Comparison of ENCODE assay signal across 34 cellular contexts in genomic region chr3:169082634-169083033, GRCh38.
"Had no signal": no experiment of that assay in that cellular context is flagged by ENCODE, and none has a peak within 500 bp of the region (broad histone marks: within the 10 kb centered on the region; RNA-seq: fewer than 3 reads in every experiment).

No MANE protein-coding gene starts in this region.

- FAIRE-seq: TTC549 had no signal

- H3K27me3 Mint-ChIP-seq: activated B cell treated with CpG ODN at 0.5 μM for 24 hours; activated CD4-positive, alpha-beta memory T cell treated with anti-CD3 and anti-CD28 coated beads for 36 hours; activated CD4-positive, alpha-beta T cell treated with anti-CD3 and anti-CD28 coated beads, Interleukin-2, amount 10 ng/mL, durations not matched to agents 24 days and 14 days; activated CD8-positive, alpha-beta T cell treated with anti-CD3 and anti-CD28 coated beads for 36 hours; activated naive CD8-positive, alpha-beta T cell treated with anti-CD3 and anti-CD28 coated beads for 36 hours; activated T-helper 17 cell treated with anti-CD3 and anti-CD28 coated beads, Interleukin-2, amount 50 U/mL, for 72 hours; brain had no signal

- H3K36me3 Mint-ChIP-seq: activated CD4-positive, alpha-beta memory T cell treated with anti-CD3 and anti-CD28 coated beads for 36 hours; activated naive CD4-positive, alpha-beta T cell treated with anti-CD3 and anti-CD28 coated beads, Interleukin-2, amount 50 U/mL, for 72 hours; activated naive CD8-positive, alpha-beta T cell treated with anti-CD3 and anti-CD28 coated beads for 36 hours; brain had no signal

- H3K27me3 ChIP-seq: ascending aorta had no signal

- ATAC-seq: activated CD8-positive, alpha-beta T cell treated with anti-CD3 and anti-CD28 coated beads for 36 hours; activated naive CD4-positive, alpha-beta T cell treated with anti-CD3 and anti-CD28 coated beads, Interleukin-2, amount 50 U/mL, for 72 hours; activated T-cell treated with anti-CD3 and anti-CD28 coated beads, Interleukin-2, amount 50 U/mL, for 4 hours; activated T-cell treated with anti-CD3 and anti-CD28 coated beads, Interleukin-2, amount 50 U/mL, for 72 hours; activated T-helper 17 cell treated with anti-CD3 and anti-CD28 coated beads, Interleukin-2, amount 50 U/mL, for 72 hours had no signal

- H3K9me3 ChIP-seq: ascending aorta had no signal

- H3K4me1 ChIP-seq: ascending aorta had no signal

- DNase-seq: activated B cell treated with CpG ODN at 0.5 μM for 24 hours; activated CD4-positive, alpha-beta memory T cell treated with anti-CD3 and anti-CD28 coated beads for 36 hours; activated CD4-positive, alpha-beta T cell treated with anti-CD3 and anti-CD28 coated beads for 4 hours; activated CD4-positive, alpha-beta T cell treated with anti-CD3 and anti-CD28 coated beads, Interleukin-2, amount 10 ng/mL, durations not matched to agents 24 days and 14 days; activated CD4-positive, alpha-beta T cell treated with anti-CD3 and anti-CD28 coated beads, Interleukin-2, amount 50 U/mL, for 1 hour; activated CD4-positive, alpha-beta T cell treated with anti-CD3 and anti-CD28 coated beads, Interleukin-2, amount 50 U/mL, for 4 hours; activated CD4-positive, CD25-positive, alpha-beta regulatory T cell treated with anti-CD3 and anti-CD28 coated beads, Interleukin-2, amount 50 U/mL, for 72 hours; activated CD8-positive, alpha-beta memory T cell treated with anti-CD3 and anti-CD28 coated beads, Interleukin-2, amount 50 U/mL, for 4 hours; activated CD8-positive, alpha-beta T cell treated with anti-CD3 and anti-CD28 coated beads for 36 hours; activated effector memory CD4-positive, alpha-beta T cell treated with anti-CD3 and anti-CD28 coated beads, Interleukin-2, amount 50 U/mL, for 16 hours; activated gamma-delta T cell treated with Interleukin-2 at 50 U/mL for 16 hours; activated naive CD4-positive, alpha-beta T cell; activated naive CD4-positive, alpha-beta T cell treated with anti-CD3 and anti-CD28 coated beads for 36 hours; activated naive CD4-positive, alpha-beta T cell treated with anti-CD3 and anti-CD28 coated beads, Interleukin-2, amount 50 U/mL, for 16 hours; activated naive CD8-positive, alpha-beta T cell treated with anti-CD3 and anti-CD28 coated beads for 36 hours; activated T-cell treated with anti-CD3 and anti-CD28 coated beads for 4 hours; activated T-cell treated with anti-CD3 and anti-CD28 coated beads, Interleukin-2, amount 50 U/mL, for 1 hour; activated T-cell treated with anti-CD3 and anti-CD28 coated beads, Interleukin-2, amount 50 U/mL, for 4 hours; activated T-cell treated with anti-CD3 and anti-CD28 coated beads, Interleukin-2, amount 50 U/mL, for 72 hours; amygdala; anterior cingulate cortex; central memory CD4-positive, alpha-beta T cell; T-helper 1 cell; T-helper 2 cell; T-helper 9 cell had no signal

- H3K27ac ChIP-seq: ascending aorta, VCaP had no signal

- H3K4me1 Mint-ChIP-seq: activated B cell treated with CpG ODN at 0.5 μM for 24 hours; activated CD4-positive, alpha-beta T cell treated with anti-CD3 and anti-CD28 coated beads, Interleukin-2, amount 10 ng/mL, durations not matched to agents 24 days and 14 days; activated naive CD8-positive, alpha-beta T cell treated with anti-CD3 and anti-CD28 coated beads for 36 hours; activated T-helper 17 cell treated with anti-CD3 and anti-CD28 coated beads, Interleukin-2, amount 50 U/mL, for 72 hours; brain had no signal

- H3K9me3 Mint-ChIP-seq: activated B cell treated with CpG ODN at 0.5 μM for 24 hours; activated CD4-positive, alpha-beta memory T cell treated with anti-CD3 and anti-CD28 coated beads for 36 hours; activated CD4-positive, alpha-beta T cell treated with anti-CD3 and anti-CD28 coated beads, Interleukin-2, amount 10 ng/mL, durations not matched to agents 24 days and 14 days; activated CD8-positive, alpha-beta T cell treated with anti-CD3 and anti-CD28 coated beads for 36 hours; activated naive CD4-positive, alpha-beta T cell treated with anti-CD3 and anti-CD28 coated beads for 36 hours; activated naive CD4-positive, alpha-beta T cell treated with anti-CD3 and anti-CD28 coated beads, Interleukin-2, amount 50 U/mL, for 72 hours; activated naive CD8-positive, alpha-beta T cell treated with anti-CD3 and anti-CD28 coated beads for 36 hours; activated T-cell treated with anti-CD3 and anti-CD28 coated beads, Interleukin-2, amount 50 U/mL, for 4 hours; activated T-helper 1 cell treated with anti-CD3 and anti-CD28 coated beads, Interleukin-12 subunit alpha, Interleukin-12 subunit beta, Interleukin-2, Interleukin-4 antibody, amounts not matched to agents 30 ng/mL and 10 ng/mL and 1 ng/mL, durations not matched to agents 14 hours and 24 hours and 36 hours; activated T-helper 17 cell treated with anti-CD3 and anti-CD28 coated beads, Interleukin-2, amount 50 U/mL, for 72 hours; brain; T-helper 1 cell treated with Interleukin-12 subunit alpha and Interleukin-12 subunit beta and Interleukin-4 antibody, amounts not matched to agents 30 μg/mL and 1 μg/mL, for 36 hours; T-helper 2 cell treated with Interferon-gamma antibody and Interleukin-4, amounts not matched to agents 5 μg/mL and 100 μg/mL, for 36 hours had no signal

- H3K4me3 Mint-ChIP-seq: activated B cell treated with CpG ODN at 0.5 μM for 24 hours; activated CD4-positive, alpha-beta memory T cell treated with anti-CD3 and anti-CD28 coated beads for 36 hours; activated CD4-positive, alpha-beta T cell treated with anti-CD3 and anti-CD28 coated beads, Interleukin-2, amount 10 ng/mL, durations not matched to agents 24 days and 14 days; activated CD8-positive, alpha-beta T cell treated with anti-CD3 and anti-CD28 coated beads for 36 hours; activated naive CD4-positive, alpha-beta T cell treated with anti-CD3 and anti-CD28 coated beads for 36 hours; activated naive CD8-positive, alpha-beta T cell treated with anti-CD3 and anti-CD28 coated beads for 36 hours; activated T-cell treated with anti-CD3 and anti-CD28 coated beads, Interleukin-2, amount 50 U/mL, for 4 hours; activated T-cell treated with anti-CD3 and anti-CD28 coated beads, Interleukin-2, amount 50 U/mL, for 72 hours; activated T-helper 1 cell treated with anti-CD3 and anti-CD28 coated beads, Interleukin-12 subunit alpha, Interleukin-12 subunit beta, Interleukin-2, Interleukin-4 antibody, amounts not matched to agents 30 ng/mL and 10 ng/mL and 1 ng/mL, durations not matched to agents 14 hours and 24 hours and 36 hours; activated T-helper 17 cell treated with anti-CD3 and anti-CD28 coated beads, Interleukin-2, amount 50 U/mL, for 72 hours; brain; T-helper 1 cell treated with Interleukin-12 subunit alpha and Interleukin-12 subunit beta and Interleukin-4 antibody, amounts not matched to agents 30 μg/mL and 1 μg/mL, for 36 hours; T-helper 2 cell treated with Interferon-gamma antibody and Interleukin-4, amounts not matched to agents 5 μg/mL and 100 μg/mL, for 36 hours had no signal

- H3K27ac Mint-ChIP-seq: activated B cell treated with CpG ODN at 0.5 μM for 24 hours; activated CD4-positive, alpha-beta memory T cell treated with anti-CD3 and anti-CD28 coated beads for 36 hours; activated CD4-positive, alpha-beta T cell treated with anti-CD3 and anti-CD28 coated beads, Interleukin-2, amount 10 ng/mL, durations not matched to agents 24 days and 14 days; activated CD8-positive, alpha-beta T cell treated with anti-CD3 and anti-CD28 coated beads for 36 hours; activated naive CD4-positive, alpha-beta T cell treated with anti-CD3 and anti-CD28 coated beads for 36 hours; activated naive CD4-positive, alpha-beta T cell treated with anti-CD3 and anti-CD28 coated beads, Interleukin-2, amount 50 U/mL, for 72 hours; activated naive CD8-positive, alpha-beta T cell treated with anti-CD3 and anti-CD28 coated beads for 36 hours; activated T-cell treated with anti-CD3 and anti-CD28 coated beads, Interleukin-2, amount 50 U/mL, for 72 hours; activated T-helper 1 cell treated with anti-CD3 and anti-CD28 coated beads, Interleukin-12 subunit alpha, Interleukin-12 subunit beta, Interleukin-2, Interleukin-4 antibody, amounts not matched to agents 30 ng/mL and 10 ng/mL and 1 ng/mL, durations not matched to agents 14 hours and 24 hours and 36 hours; activated T-helper 17 cell treated with anti-CD3 and anti-CD28 coated beads, Interleukin-2, amount 50 U/mL, for 72 hours; brain; T-helper 1 cell treated with Interleukin-12 subunit alpha and Interleukin-12 subunit beta and Interleukin-4 antibody, amounts not matched to agents 30 μg/mL and 1 μg/mL, for 36 hours; T-helper 2 cell treated with Interferon-gamma antibody and Interleukin-4, amounts not matched to agents 5 μg/mL and 100 μg/mL, for 36 hours had no signal

- H3K4me3 ChIP-seq: ascending aorta had no signal
